ENCODE assay signal across 19 cellular contexts in genomic region chr2:109586687-109587086, GRCh38. TPM values are rescaled to one million over a fixed set of nuclear protein-coding genes. Genes with fewer than 3 reads are reported as not detected.
DNase-seq lines count a peak whose midpoint lies in the region; ATAC-seq, FAIRE-seq and TF ChIP-seq lines count a peak whose summit lies in the region.
"Had no signal": no experiment of that assay in that cellular context is flagged by ENCODE, and none has a peak within 500 bp of the region (broad histone marks: within the 10 kb centered on the region; RNA-seq: fewer than 3 reads in every experiment).

No MANE protein-coding gene starts in this region.

- ATAC-seq in A549 (no peak), IMR-90 (ENCODE audit: low read depth) (no peak), pancreas (no peak), Right ventricle myocardium inferior (no peak)
- ATAC-seq: HCT116 had no signal

- H4K5ac ChIP-seq in IMR-90 (ENCODE audit: low read depth, low read length): no peak overlapping the region; the same call in 1 of the 2 replicates

- POLR2A ChIA-PET in A549 (lab: Yijun Ruan, JAX): no interaction called here
- POLR2A ChIA-PET in IMR-90 (lab: Charles Lee; ENCODE audit: unreplicated experiment): no interaction called here

- no TSS peak for BruUV-seq in IMR-90 (replicated peaks; lab: Mats Ljungman, UMichigan)

- H2BK5ac ChIP-seq in IMR-90 (ENCODE audit: low read depth, low read length, poor library complexity, severe bottlenecking) (no peak overlapping the region), trophoblast cell (ENCODE audit: low read depth, low read length, poor library complexity) (no peak overlapping the region)

- H3K4ac ChIP-seq in IMR-90 (ENCODE audit: low read depth, low read length) (no peak overlapping the region), trophoblast cell (ENCODE audit: low read depth, low read length) (no peak overlapping the region)

- no peak overlapping the region for H3K56ac ChIP-seq in IMR-90 (ENCODE audit: extremely low read depth, insufficient read depth, low read length)

- H2BK20ac ChIP-seq in IMR-90 (ENCODE audit: low read depth, low read length): no peak overlapping the region

- dilution Hi-C loops in IMR-90 (cut with HindIII; ENCODE audit: low sequenced_read_pairs, unreplicated experiment): no loop called here

- no peak overlapping the region for H2BK15ac ChIP-seq in IMR-90 (ENCODE audit: low read depth, low read length)

- 0 out of 2 replicates have a peak, but pooled peaks cover 3% of the 10 kb centered on the region for H3K9me1 ChIP-seq in IMR-90 (ENCODE audit: insufficient read depth, low read length)

- H3K9ac ChIP-seq in IMR-90 (ENCODE audit: low read depth, low read length) (no peak overlapping the region), trophoblast cell (ENCODE audit: low read length) (peak overlapping the region; percentile 7)
- H3K9ac ChIP-seq: GM23248 had no signal

- H4K91ac ChIP-seq in IMR-90 (ENCODE audit: insufficient read depth, low read depth, low read length): no peak overlapping the region
- no peak overlapping the region for H4K91ac ChIP-seq in trophoblast cell (ENCODE audit: low read depth, low read length)

- H2BK120ac ChIP-seq in IMR-90 (ENCODE audit: low read depth, low read length) (no peak overlapping the region), trophoblast cell (ENCODE audit: insufficient read depth, low read length, poor library complexity) (no peak overlapping the region)

- H2AFZ ChIP-seq in IMR-90 (replicated peaks; ENCODE audit: low read length, poor library complexity) (no peak overlapping the region), trophoblast cell (ENCODE audit: insufficient read depth, low read length, poor library complexity) (no peak overlapping the region)
- H2AFZ ChIP-seq: GM23248 had no signal

- H3K79me2 ChIP-seq in trophoblast cell (ENCODE audit: control insufficient read depth, insufficient read depth, low read length, poor library complexity): peaks cover 3% of the 10 kb centered on the region

- in situ Hi-C loops in IMR-90 (cut with MboI; ENCODE audit: low sequenced_read_pairs): no loop called here

- H3K4me3 ChIP-seq in A549: no peak overlapping the region
- no peak overlapping the region for H3K4me3 ChIP-seq in IMR-90 (ENCODE audit: insufficient read depth, low read depth, low read length)
- no peak overlapping the region for H3K4me3 ChIP-seq in epithelial cell of esophagus (ENCODE audit: low read length)
- H3K4me3 ChIP-seq in trophoblast cell (ENCODE audit: low read depth, low read length): no peak overlapping the region
- no peak overlapping the region for H3K4me3 ChIP-seq in foreskin fibroblast (ENCODE audit: low read depth in 1 of 2, low read length in 2 of 2)
- no peak overlapping the region for H3K4me3 ChIP-seq in pancreas
- H3K4me3 ChIP-seq: GM23248 had no signal

- H4K12ac ChIP-seq in trophoblast cell (ENCODE audit: low read depth, low read length): no peak overlapping the region

- H4K8ac ChIP-seq in IMR-90 (ENCODE audit: low read depth in 2 of 2, low read length in 2 of 2) (no peak overlapping the region), trophoblast cell (ENCODE audit: low read depth, low read length) (no peak overlapping the region)

- no peak overlapping the region for H2BK12ac ChIP-seq in trophoblast cell (ENCODE audit: low read length)

- no peak for TF ChIP-seq CTCF in A549 (IDR thresholded peaks at IDR 0.05)
- no peak for TF ChIP-seq CTCF in IMR-90 (conservative IDR thresholded peaks at IDR 0.05; ENCODE audit: low read depth, low read length)
- TF ChIP-seq CTCF in epithelial cell of esophagus (IDR thresholded peaks at IDR 0.05; ENCODE audit: insufficient read depth, low read depth, low read length, missing control alignments): no peak
- no peak for TF ChIP-seq CTCF in foreskin fibroblast (IDR thresholded peaks at IDR 0.05; ENCODE audit: low read depth, low read length)
- TF ChIP-seq CTCF in pancreas (IDR thresholded peaks at IDR 0.05): no peak

- H3K27ac ChIP-seq in A549 (no peak overlapping the region), IMR-90 (ENCODE audit: insufficient read depth, low read length) (no peak overlapping the region), trophoblast cell (ENCODE audit: low read depth, low read length) (no peak overlapping the region), pancreas (no peak overlapping the region)
- H3K27ac ChIP-seq: GM23248 had no signal

- no peak overlapping the region for H3K18ac ChIP-seq in IMR-90 (ENCODE audit: low read depth, low read length)
- no peak overlapping the region for H3K18ac ChIP-seq in trophoblast cell (ENCODE audit: low read length)

- CTCF ChIA-PET in A549 (lab: Yijun Ruan, JAX) (interaction anchor here (1.6 kb wide), 1 partner anchor 41 kb away, joined by 6 read pairs; no protein-coding TSS in a partner anchor), IMR-90 (lab: Yijun Ruan, JAX) (interaction anchor here (0.6 to 1.5 kb wide), 3 partner anchors 12 to 40 kb away, joined by 3 to 4 read pairs (median 3); no protein-coding TSS in a partner anchor)

- H3K27me3 ChIP-seq in IMR-90 (ENCODE audit: control insufficient read depth, insufficient read depth, low read length): no peaks in the 10 kb centered on the region
- H3K27me3 ChIP-seq in trophoblast cell (ENCODE audit: insufficient read depth, low read length): no peaks in the 10 kb centered on the region
- no peaks in the 10 kb centered on the region for H3K27me3 ChIP-seq in pancreas
- H3K27me3 ChIP-seq: BE2C had no signal

- no peaks in the 10 kb centered on the region for H3K9me3 ChIP-seq in A549
- H3K9me3 ChIP-seq in IMR-90 (ENCODE audit: control insufficient read depth, insufficient read depth, low read length): no peaks in the 10 kb centered on the region
- H3K9me3 ChIP-seq in trophoblast cell (ENCODE audit: insufficient read depth, low read depth, low read length): no peaks in the 10 kb centered on the region
- H3K9me3 ChIP-seq in pancreas: no peaks in the 10 kb centered on the region
- H3K9me3 ChIP-seq: BE2C had no signal

- no peak for TF ChIP-seq POLR2A in A549 (IDR thresholded peaks at IDR 0.05; ENCODE audit: low read length)
- TF ChIP-seq POLR2A in IMR-90 (IDR thresholded peaks at IDR 0.05; ENCODE audit: low read depth, low read length): no peak

- no peak overlapping the region for H3K14ac ChIP-seq in IMR-90 (replicated peaks; ENCODE audit: low read depth, low read length)
- H3K14ac ChIP-seq in trophoblast cell (ENCODE audit: low read length): no peak overlapping the region

- H3K36me3 ChIP-seq in IMR-90 (ENCODE audit: control insufficient read depth, insufficient read depth, low read length) (peaks cover 7% of the 10 kb centered on the region; the same call in 1 of the 2 replicates), trophoblast cell (ENCODE audit: control insufficient read depth in 1 of 2, insufficient read depth in 2 of 2, low read length in 2 of 2) (peaks cover 8 to 14% of the 10 kb centered on the region in 2 experiments), pancreas (peaks cover 0 to 11% (median 0%) of the 10 kb centered on the region in 3 donors)
- H3K36me3 ChIP-seq: BE2C had no signal

- no peak overlapping the region for H2AK5ac ChIP-seq in IMR-90 (ENCODE audit: low read depth, low read length)
- no peak overlapping the region for H2AK5ac ChIP-seq in trophoblast cell (ENCODE audit: low read length)

- intact Hi-C loops in IMR-90 (cut with micrococcal nuclease): no loop called here
- intact Hi-C loops in pancreas (cut with DNase I): no loop called here
- intact Hi-C loops in Right ventricle myocardium inferior (cut with DNase I): no loop called here

- H3K4me1 ChIP-seq in A549: peaks cover 8% of the 10 kb centered on the region
- H3K4me1 ChIP-seq in IMR-90 (ENCODE audit: control insufficient read depth, insufficient read depth, low read length): peaks cover 4% of the 10 kb centered on the region
- H3K4me1 ChIP-seq in trophoblast cell (ENCODE audit: control insufficient read depth in 1 of 2, insufficient read depth in 2 of 2, low read length in 2 of 2): peaks cover 0 to 10% of the 10 kb centered on the region in 2 experiments
- no peaks in the 10 kb centered on the region for H3K4me1 ChIP-seq in pancreas
- H3K4me1 ChIP-seq: BE2C had no signal

- DNase-seq in A549 (ENCODE audit: low read depth in 1 of 2, low spot score in 1 of 2) (no peak), IMR-90 (no peak), epithelial cell of esophagus (ENCODE audit: low read depth) (peak; percentile 39), trophoblast cell (no peak), foreskin fibroblast (no peak), pancreas (no peak), Right ventricle myocardium inferior (ENCODE audit: missing footprints) (no peak)
- DNase-seq: 8988T; BE2C; C1 segment of cervical spinal cord; CD4-positive, CD25-positive, alpha-beta regulatory T cell; CD8-positive, alpha-beta memory T cell; COR-L47; GM23248 had no signal

- TF ChIP-seq RAD21 in A549 (conservative IDR thresholded peaks at IDR 0.05 in 1 of 2, IDR thresholded peaks at IDR 0.05 in 1 of 2): no peak
- no peak for TF ChIP-seq RAD21 in IMR-90 (IDR thresholded peaks at IDR 0.05; ENCODE audit: low read length)

- FAIRE-seq in A549 (lab: Jason Lieb, UNC): no peak
- FAIRE-seq in pancreas (lab: Jason Lieb, UNC): no peak
- FAIRE-seq: D721Med, G401.6, GM12891, HTR-8/SVneo had no signal

- no peak for TF ChIP-seq EP300 in A549 (IDR thresholded peaks at IDR 0.05)

- H3K79me1 ChIP-seq in IMR-90 (ENCODE audit: low read depth in 1 of 2, low read length in 2 of 2) (peaks cover 57 to 65% of the 10 kb centered on the region in 2 experiments), trophoblast cell (ENCODE audit: low read length) (peaks cover 3% of the 10 kb centered on the region)

- H4K20me1 ChIP-seq in IMR-90 (ENCODE audit: insufficient read depth, low read length): peaks cover 15% of the 10 kb centered on the region; the same call in 1 of the 2 replicates

- H2AK9ac ChIP-seq in IMR-90 (replicated peaks; ENCODE audit: low read depth, low read length, poor library complexity): no peak overlapping the region

- H3K4me2 ChIP-seq in A549 (no peak overlapping the region), IMR-90 (ENCODE audit: low read depth, low read length) (no peak overlapping the region), trophoblast cell (ENCODE audit: low read length) (no peak overlapping the region)

- H3K23ac ChIP-seq in IMR-90 (ENCODE audit: low read depth, low read length) (no peak overlapping the region), trophoblast cell (ENCODE audit: low read length) (no peak overlapping the region)

RNA-seq across cellular contexts. Expression of gene SEPTIN10, which starts 27.1 kb away (rescaled TPM):
- polyA plus RNA-seq in A549 (2011; rRNA removed) (76.9 and 87.6 TPM in 2 replicates), A549 (2017; fragmentation: RNase III; extraction: RNeasy Plus Mini Kit Qiagen cat#74134 plus additional on column Dnase treatment) (84.8 to 95.0 TPM (median 93.1 TPM) in 3 replicates), IMR-90 (2012; rRNA removed) (42.4 and 55.4 TPM in 2 replicates), pancreas (10 to 100 TPM in 1 of 2 donors, 1 to 10 TPM in 1; 7.9 to 13.9 TPM)
- 23.1 and 28.0 TPM in 2 replicates for polyA plus RNA-seq in A549 (2012; cell fraction: cytosol; rRNA removed)
- 10.3 and 12.1 TPM in 2 replicates for polyA plus RNA-seq in A549 (2012; cell fraction: nucleus; rRNA removed)
- polyA minus RNA-seq in A549 (2011; rRNA and poly(A)+ RNA removed): 46.9 and 49.9 TPM in 2 replicates
- total RNA-seq in IMR-90 (2012; rRNA removed) (82.6 and 83.9 TPM in 2 replicates), pancreas (10 to 100 TPM; 12.0 to 27.1 (median 17.8) TPM), Right ventricle myocardium inferior (56.2 TPM)
- 12.1 and 13.7 TPM in 2 replicates for polyA plus RNA-seq in IMR-90 (2012; cell fraction: cytosol; rRNA removed)
- polyA plus RNA-seq in IMR-90 (2012; cell fraction: nucleus; rRNA removed; ENCODE audit: low replicate concordance): 5.4 and 27.4 TPM in 2 replicates
- 109 and 116 TPM in 2 replicates for polyA plus RNA-seq in trophoblast cell (2013)

RNA-seq across cellular contexts. Expression of gene SOWAHC, which starts 27.5 kb away (rescaled TPM):
- polyA plus RNA-seq in A549 (2011; rRNA removed) (9.9 and 13.7 TPM in 2 replicates), A549 (2017; fragmentation: RNase III; extraction: RNeasy Plus Mini Kit Qiagen cat#74134 plus additional on column Dnase treatment) (11.7 to 14.2 TPM (median 13.4 TPM) in 3 replicates), IMR-90 (2012; rRNA removed) (3.2 and 3.4 TPM in 2 replicates), pancreas (1 to 10 TPM; 1.2 to 3.2 TPM)
- polyA plus RNA-seq in A549 (2012; cell fraction: cytosol; rRNA removed): 6.9 and 9.8 TPM in 2 replicates
- 5.4 and 8.0 TPM in 2 replicates for polyA plus RNA-seq in A549 (2012; cell fraction: nucleus; rRNA removed)
- polyA minus RNA-seq in A549 (2011; rRNA and poly(A)+ RNA removed): 5.8 and 6.5 TPM in 2 replicates
- total RNA-seq in IMR-90 (2012; rRNA removed) (4.8 and 8.9 TPM in 2 replicates), pancreas (1 to 10 TPM; 2.6 to 5.3 (median 3.2) TPM), Right ventricle myocardium inferior (2.5 TPM)
- 1.8 and 3.7 TPM in 2 replicates for polyA plus RNA-seq in IMR-90 (2012; cell fraction: cytosol; rRNA removed)
- 2.0 and 2.4 TPM in 2 replicates for polyA plus RNA-seq in IMR-90 (2012; cell fraction: nucleus; rRNA removed; ENCODE audit: low replicate concordance)
- 28.1 and 29.3 TPM in 2 replicates for polyA plus RNA-seq in trophoblast cell (2013)
